Comparison of ENCODE assay signal across 19 cellular contexts in genomic region chr14:52079239-52079956, GRCh38. TPM values are rescaled to one million over a fixed set of nuclear protein-coding genes. Genes with fewer than 3 reads are reported as not detected.
DNase-seq lines count a peak whose midpoint lies in the region; ATAC-seq, FAIRE-seq and TF ChIP-seq lines count a peak whose summit lies in the region.
"Had no signal": no experiment of that assay in that cellular context is flagged by ENCODE, and none has a peak within 500 bp of the region (broad histone marks: within the 10 kb centered on the region; RNA-seq: fewer than 3 reads in every experiment).

No MANE protein-coding gene starts in this region.

- H4K20me1 ChIP-seq in osteoblast (ENCODE audit: insufficient read depth, low read length), result no peaks in the 10 kb centered on the region
- H4K20me1 ChIP-seq: BLaER1 treated with 17β-estradiol and CSF1 and Interleukin-3, amounts not matched to agents 10 nM and 100 nM had no signal

- no peaks in the 10 kb centered on the region for H3K36me3 ChIP-seq in osteoblast (ENCODE audit: insufficient read depth, low read length)
- no peaks in the 10 kb centered on the region for H3K36me3 ChIP-seq in naive thymus-derived CD4-positive, alpha-beta T cell (ENCODE audit: control insufficient read depth in 2 of 3, insufficient read depth in 3 of 3, low read length in 3 of 3)
- H3K36me3 ChIP-seq: ovary had no signal

- H3K9me3 ChIP-seq in osteoblast (ENCODE audit: low read depth, low read length), result peaks cover 2% of the 10 kb centered on the region
- H3K9me3 ChIP-seq in naive thymus-derived CD4-positive, alpha-beta T cell (ENCODE audit: control insufficient read depth in 2 of 3, low read length in 3 of 3), result no peaks in the 10 kb centered on the region
- H3K9me3 ChIP-seq: ovary had no signal

- no peak for FAIRE-seq in RCC 7860 (lab: Jason Lieb, UNC)
- FAIRE-seq: frontal cortex, GM12891 had no signal

- H3K4me1 ChIP-seq in osteoblast (ENCODE audit: insufficient read depth, low read length), result peaks cover 67% of the 10 kb centered on the region
- no peaks in the 10 kb centered on the region for H3K4me1 ChIP-seq in naive thymus-derived CD4-positive, alpha-beta T cell (ENCODE audit: control insufficient read depth in 2 of 2, insufficient read depth in 2 of 2, low read length in 2 of 2)

- no peak overlapping the region for H2AFZ ChIP-seq in osteoblast (ENCODE audit: low read length)

- peaks cover 1% of the 10 kb centered on the region for H3K36me3 Mint-ChIP-seq in activated CD4-positive, alpha-beta memory T cell treated with anti-CD3 and anti-CD28 coated beads for 36 hours
- peaks cover 0 to 3% (median 0%) of the 10 kb centered on the region in 5 donors for H3K36me3 Mint-ChIP-seq in naive thymus-derived CD4-positive, alpha-beta T cell

- H3K27me3 Mint-ChIP-seq in activated CD4-positive, alpha-beta memory T cell treated with anti-CD3 and anti-CD28 coated beads for 36 hours, result peaks cover 2% of the 10 kb centered on the region
- peaks cover 6 to 60% (median 21%) of the 10 kb centered on the region in 5 donors for H3K27me3 Mint-ChIP-seq in naive thymus-derived CD4-positive, alpha-beta T cell

- peak; percentile 85 for DNase-seq in EH (ENCODE audit: low read depth)
- peak; percentile 41 for DNase-seq in RCC 7860 (ENCODE audit: low spot score)
- DNase-seq in epithelial cell of prostate (ENCODE audit: low read depth, low spot score), result no peak
- no peak for DNase-seq in osteoblast (ENCODE audit: insufficient read length, low spot score, missing footprints)
- no peak for DNase-seq in cerebellar cortex (ENCODE audit: low spot score)
- DNase-seq in activated CD4-positive, alpha-beta memory T cell treated with anti-CD3 and anti-CD28 coated beads for 36 hours, result no peak
- DNase-seq in naive thymus-derived CD4-positive, alpha-beta T cell, result no peak
- no peak for DNase-seq in G401 (ENCODE audit: low spot score)
- DNase-seq: activated CD8-positive, alpha-beta T cell treated with anti-CD3 and anti-CD28 coated beads for 36 hours; amygdala; DMS79; dorsolateral prefrontal cortex; ovary; SIG-M5; substantia nigra had no signal

- H3K27me3 ChIP-seq in osteoblast (ENCODE audit: insufficient read depth, low read length), result no peaks in the 10 kb centered on the region
- no peaks in the 10 kb centered on the region for H3K27me3 ChIP-seq in naive thymus-derived CD4-positive, alpha-beta T cell (ENCODE audit: control insufficient read depth in 2 of 2, insufficient read depth in 2 of 2, low read length in 2 of 2)
- H3K27me3 ChIP-seq: BLaER1 treated with 17β-estradiol and CSF1 and Interleukin-3, amounts not matched to agents 10 nM and 100 nM; ovary had no signal

- CTCF ChIA-PET in activated CD4-positive, alpha-beta memory T cell treated with anti-CD3 and anti-CD28 coated beads for 36 hours (lab: Charles Lee), result no interaction called here
- CTCF ChIA-PET in naive thymus-derived CD4-positive, alpha-beta T cell (lab: Charles Lee), result no interaction called here

- H3K9me3 Mint-ChIP-seq in activated CD4-positive, alpha-beta memory T cell treated with anti-CD3 and anti-CD28 coated beads for 36 hours, result peaks cover under 1% of the 10 kb centered on the region
- H3K9me3 Mint-ChIP-seq in naive thymus-derived CD4-positive, alpha-beta T cell, result peaks cover 0 to 6% (median 3%) of the 10 kb centered on the region in 11 donors
- H3K9me3 Mint-ChIP-seq: activated T-helper 2 cell treated with anti-CD3 and anti-CD28 coated beads, Interferon-gamma antibody, Interleukin-2, Interleukin-4, amounts not matched to agents 10 μg/mL and 5 μg/mL and 100 μg/mL, durations not matched to agents 14 hours and 24 hours and 36 hours had no signal

- H3K27ac Mint-ChIP-seq in activated CD4-positive, alpha-beta memory T cell treated with anti-CD3 and anti-CD28 coated beads for 36 hours, result no peak overlapping the region
- H3K27ac Mint-ChIP-seq in naive thymus-derived CD4-positive, alpha-beta T cell, result no peak overlapping the region
- H3K27ac Mint-ChIP-seq: activated CD8-positive, alpha-beta T cell treated with anti-CD3 and anti-CD28 coated beads for 36 hours; activated T-helper 2 cell treated with anti-CD3 and anti-CD28 coated beads, Interferon-gamma antibody, Interleukin-2, Interleukin-4, amounts not matched to agents 10 μg/mL and 5 μg/mL and 100 μg/mL, durations not matched to agents 14 hours and 24 hours and 36 hours had no signal

- TF ChIP-seq CTCF in osteoblast (IDR thresholded peaks at IDR 0.05; ENCODE audit: extremely low read depth, low read depth, low read length), result no peak

- H3K27ac ChIP-seq in epithelial cell of prostate (peak overlapping the region; percentile 89), osteoblast (ENCODE audit: low read depth, low read length) (peak overlapping the region; percentile 96)
- H3K27ac ChIP-seq in naive thymus-derived CD4-positive, alpha-beta T cell (ENCODE audit: low read depth, low read length), result no peak overlapping the region
- H3K27ac ChIP-seq: BLaER1 treated with 17β-estradiol and CSF1 and Interleukin-3, amounts not matched to agents 10 nM and 100 nM; dorsolateral prefrontal cortex; ovary had no signal

- peak overlapping the region; percentile 64 for H3K4me2 ChIP-seq in osteoblast (ENCODE audit: insufficient read depth, low read length)

- POLR2A ChIA-PET in activated CD4-positive, alpha-beta memory T cell treated with anti-CD3 and anti-CD28 coated beads for 36 hours (lab: Charles Lee), result no interaction called here
- POLR2A ChIA-PET in naive thymus-derived CD4-positive, alpha-beta T cell (lab: Charles Lee), result no interaction called here

- ATAC-seq in naive thymus-derived CD4-positive, alpha-beta T cell, result no peak
- ATAC-seq: activated CD8-positive, alpha-beta T cell treated with anti-CD3 and anti-CD28 coated beads for 36 hours had no signal

- no peak overlapping the region for H3K4me3 ChIP-seq in osteoblast (ENCODE audit: insufficient read depth, low read length)
- no peak overlapping the region for H3K4me3 ChIP-seq in naive thymus-derived CD4-positive, alpha-beta T cell (ENCODE audit: low read length)
- H3K4me3 ChIP-seq: BLaER1 treated with 17β-estradiol and CSF1 and Interleukin-3, amounts not matched to agents 10 nM and 100 nM; dorsolateral prefrontal cortex; ovary had no signal

- H3K4me1 Mint-ChIP-seq in activated CD4-positive, alpha-beta memory T cell treated with anti-CD3 and anti-CD28 coated beads for 36 hours (ENCODE audit: low read depth), result no peaks in the 10 kb centered on the region
- H3K4me1 Mint-ChIP-seq in naive thymus-derived CD4-positive, alpha-beta T cell, result no peaks in the 10 kb centered on the region

- intact Hi-C loops in activated CD4-positive, alpha-beta memory T cell treated with anti-CD3 and anti-CD28 coated beads for 36 hours (cut with micrococcal nuclease), result no loop called here
- intact Hi-C loops in naive thymus-derived CD4-positive, alpha-beta T cell (cut with micrococcal nuclease), result no loop called here

- in situ Hi-C loops in G401 (cut with HindIII; ENCODE audit: low sequenced_read_pairs), result no loop called here

- no peak overlapping the region for H3K4me3 Mint-ChIP-seq in activated CD4-positive, alpha-beta memory T cell treated with anti-CD3 and anti-CD28 coated beads for 36 hours
- no peak overlapping the region for H3K4me3 Mint-ChIP-seq in naive thymus-derived CD4-positive, alpha-beta T cell
- H3K4me3 Mint-ChIP-seq: activated CD8-positive, alpha-beta T cell treated with anti-CD3 and anti-CD28 coated beads for 36 hours had no signal

- H3K79me2 ChIP-seq in osteoblast (ENCODE audit: insufficient read depth, low read length), result no peaks in the 10 kb centered on the region

RNA-seq across cellular contexts. Expression of gene NID2, which starts 10.5 kb away (rescaled TPM):
- 138 and 141 TPM in 2 replicates for total RNA-seq in osteoblast
- total RNA-seq in activated CD4-positive, alpha-beta memory T cell treated with anti-CD3 and anti-CD28 coated beads for 36 hours, result not detected
- total RNA-seq in naive thymus-derived CD4-positive, alpha-beta T cell, result under 1 TPM in 2 of 5 experiments, not detected in 3; 0.42 to 0.94 TPM
- polyA plus RNA-seq in naive thymus-derived CD4-positive, alpha-beta T cell, result under 1 TPM in 1 of 2 donors, not detected in 1; 0.35 TPM
- total RNA-seq in G401 (2014; rRNA removed; shearing (Covaris generic)), result not detected in 2 replicates

Comparison
In these comparisons a context has a peak if more than half of its experiments do, and no peak if none do; other contexts are left out.
1. DNase-seq: peak in EH (single experiment) and RCC 7860 (single experiment); none in epithelial cell of prostate (single experiment), osteoblast (single experiment), cerebellar cortex (single experiment), activated CD4-positive, alpha-beta memory T cell treated with anti-CD3 and anti-CD28 coated beads for 36 hours (single experiment), naive thymus-derived CD4-positive, alpha-beta T cell (0 of 9) and G401 (single experiment).
2. RNA of gene NID2, which starts 10.5 kb away (total RNA-seq): 138 to 141 TPM in osteoblast; 0.42 to 0.94 TPM in naive thymus-derived CD4-positive, alpha-beta T cell, not detected in activated CD4-positive, alpha-beta memory T cell treated with anti-CD3 and anti-CD28 coated beads for 36 hours and not detected in G401; every median in the first group is over 10 times any median in the second.